In genomic region chr9:127940598-127940997, GRCh38 we compare ENCODE assay signal across 24 cellular contexts. TPM values are rescaled to one million over a fixed set of nuclear protein-coding genes. Genes with fewer than 3 reads are reported as not detected.
DNase-seq lines count a peak whose midpoint lies in the region; ATAC-seq, FAIRE-seq and TF ChIP-seq lines count a peak whose summit lies in the region.
"Had no signal": no experiment of that assay in that cellular context is flagged by ENCODE, and none has a peak within 500 bp of the region (broad histone marks: within the 10 kb centered on the region; RNA-seq: fewer than 3 reads in every experiment).

No MANE protein-coding gene starts in this region.

- FAIRE-seq in K562 (lab: Jason Lieb, UNC): peak; percentile 74
- FAIRE-seq: astrocyte, GM12891 had no signal

- in situ Hi-C loops in Panc1 (cut with HindIII; ENCODE audit: low pct_unique_long_range_greater_than_20kb, low sequenced_read_pairs): loop anchor here (25.0 kb wide), 1 partner anchor 147 kb away; no protein-coding TSS in a partner anchor
- in situ Hi-C loops in K562 (cut with MboI): no loop called here

- peak overlapping the region; percentile 93 for H3K27ac ChIP-seq in Panc1 (ENCODE audit: low read length)
- peak overlapping the region; percentile 81 for H3K27ac ChIP-seq in K562 (ENCODE audit: extremely low read depth, low read depth, low read length)
- H3K27ac ChIP-seq: psoas muscle, SJSA1 had no signal

- DNase-seq in activated naive CD4-positive, alpha-beta T cell treated with anti-CD3 and anti-CD28 coated beads for 36 hours: no peak
- DNase-seq in activated naive CD4-positive, alpha-beta T cell treated with anti-CD3 and anti-CD28 coated beads, Interleukin-2, amount 50 U/mL, for 72 hours (ENCODE audit: low spot score in 2 of 2): no peak
- DNase-seq in Panc1 (ENCODE audit: low read depth, low spot score) (no peak), K562 (ENCODE audit: extremely low read depth in 1 of 4, low spot score in 3 of 4) (peak in 3 of 4 experiments; percentile 44 to 72 (median 70)), COLO668 (lab: John Stamatoyannopoulos, UW; ENCODE audit: unreplicated experiment) (no peak), left lobe of liver (ENCODE audit: low spot score) (no peak)
- DNase-seq in stimulated activated naive B cell treated with anti-CD40 and anti-IgM and Interleukin-4, amounts not matched to agents 10 μg/mL and 1 μg/mL and 100 μg/mL, for 72 hours: no peak
- DNase-seq in effector CD8-positive, alpha-beta T cell (lab: John Stamatoyannopoulos, UW): no peak
- DNase-seq: activated CD4-positive, alpha-beta T cell treated with anti-CD3 and anti-CD28 coated beads, Interleukin-2, amount 50 U/mL, for 1 hour; activated gamma-delta T cell treated with Interleukin-2 at 50 U/mL for 16 hours; BE2C; glutamatergic neuron; H7; KBM-7; MM.1S; NCI-H1417 treated with DMSO at 0.1 percent for 48 hours; NCI-H2107; NCI-H524; psoas muscle; stimulated activated CD8-positive, alpha-beta memory T cell treated with anti-CD3 and anti-CD28 coated beads, Interleukin-4, amount 100 ng/mL, for 48 hours had no signal

- no peak for TF ChIP-seq RAD21 in K562 (CRISPR knock-in tag; conservative IDR thresholded peaks at IDR 0.05 in 1 of 2, IDR thresholded peaks at IDR 0.05 in 1 of 2)

- H3K27ac Mint-ChIP-seq in activated naive CD4-positive, alpha-beta T cell treated with anti-CD3 and anti-CD28 coated beads for 36 hours: peak overlapping the region; percentile 26
- H3K27ac Mint-ChIP-seq in activated naive CD4-positive, alpha-beta T cell treated with anti-CD3 and anti-CD28 coated beads, Interleukin-2, amount 50 U/mL, for 72 hours: peak overlapping the region in 1 of 2 donors; percentile 57
- peak overlapping the region; percentile 38 for H3K27ac Mint-ChIP-seq in stimulated activated naive B cell treated with anti-CD40 and anti-IgM and Interleukin-4, amounts not matched to agents 10 μg/mL and 1 μg/mL and 100 μg/mL, for 72 hours

- CTCF ChIA-PET in activated naive CD4-positive, alpha-beta T cell treated with anti-CD3 and anti-CD28 coated beads for 36 hours (lab: Charles Lee): interaction anchor here (1.0 to 9.4 kb wide), 5 partner anchors 10 to 99 kb away, joined by 3 to 212 read pairs (median 75); partner anchors contain the start of genes EEIG1 and PIP5KL1
- CTCF ChIA-PET in Panc1 (lab: Charles Lee) (no interaction called here), K562 (lab: Yijun Ruan, JAX; ENCODE audit: low intra/inter-chr PET ratio) (no interaction called here)

- H3K9me3 Mint-ChIP-seq in activated naive CD4-positive, alpha-beta T cell treated with anti-CD3 and anti-CD28 coated beads for 36 hours: no peaks in the 10 kb centered on the region
- H3K9me3 Mint-ChIP-seq in activated naive CD4-positive, alpha-beta T cell treated with anti-CD3 and anti-CD28 coated beads, Interleukin-2, amount 50 U/mL, for 72 hours: no peaks in the 10 kb centered on the region
- H3K9me3 Mint-ChIP-seq in stimulated activated naive B cell treated with anti-CD40 and anti-IgM and Interleukin-4, amounts not matched to agents 10 μg/mL and 1 μg/mL and 100 μg/mL, for 72 hours: no peaks in the 10 kb centered on the region
- H3K9me3 Mint-ChIP-seq: central memory CD8-positive, alpha-beta T cell had no signal

- H4K20me1 ChIP-seq in K562 (replicated peaks; ENCODE audit: control insufficient read depth, insufficient read depth, low read length): peaks cover 17% of the 10 kb centered on the region; the same call in 1 of the 2 replicates

- H3K4me1 ChIP-seq in Panc1 (ENCODE audit: control insufficient read depth, insufficient read depth, low read length): peaks cover 65% of the 10 kb centered on the region
- peaks cover 57 to 81% of the 10 kb centered on the region in 2 experiments for H3K4me1 ChIP-seq in K562 (replicated peaks in 1 of 2; ENCODE audit: control insufficient read depth in 2 of 2, insufficient read depth in 2 of 2, low read length in 2 of 2)

- H3K27me3 Mint-ChIP-seq in activated naive CD4-positive, alpha-beta T cell treated with anti-CD3 and anti-CD28 coated beads for 36 hours (ENCODE audit: low read depth): no peaks in the 10 kb centered on the region
- no peaks in the 10 kb centered on the region for H3K27me3 Mint-ChIP-seq in stimulated activated naive B cell treated with anti-CD40 and anti-IgM and Interleukin-4, amounts not matched to agents 10 μg/mL and 1 μg/mL and 100 μg/mL, for 72 hours
- H3K27me3 Mint-ChIP-seq: central memory CD8-positive, alpha-beta T cell had no signal

- H3K36me3 ChIP-seq in Panc1 (ENCODE audit: control insufficient read depth, insufficient read depth, low read length) (peaks cover 12% of the 10 kb centered on the region), K562 (ENCODE audit: control insufficient read depth, insufficient read depth, low read length) (peaks cover 37% of the 10 kb centered on the region; the same call in 2 of the 3 replicates)

- H3K79me2 ChIP-seq in K562 (ENCODE audit: control insufficient read depth, insufficient read depth, low read length): peaks cover 25% of the 10 kb centered on the region

- ATAC-seq in activated naive CD4-positive, alpha-beta T cell treated with anti-CD3 and anti-CD28 coated beads, Interleukin-2, amount 50 U/mL, for 72 hours: no peak
- ATAC-seq in Panc1 (no peak), K562 (no peak), left lobe of liver (no peak)
- ATAC-seq in stimulated activated naive B cell treated with anti-CD40 and anti-IgM and Interleukin-4, amounts not matched to agents 10 μg/mL and 1 μg/mL and 100 μg/mL, for 72 hours (replicated peaks): no peak
- ATAC-seq: psoas muscle had no signal

- no peak overlapping the region for H3K4me3 Mint-ChIP-seq in activated naive CD4-positive, alpha-beta T cell treated with anti-CD3 and anti-CD28 coated beads for 36 hours
- no peak overlapping the region for H3K4me3 Mint-ChIP-seq in stimulated activated naive B cell treated with anti-CD40 and anti-IgM and Interleukin-4, amounts not matched to agents 10 μg/mL and 1 μg/mL and 100 μg/mL, for 72 hours
- H3K4me3 Mint-ChIP-seq: central memory CD8-positive, alpha-beta T cell had no signal

- H3K4me3 ChIP-seq in Panc1 (ENCODE audit: low read depth in 2 of 2, low read length in 2 of 2) (no peak overlapping the region), K562 (no peak overlapping the region)
- H3K4me3 ChIP-seq: psoas muscle, SJSA1 had no signal

- H3K9ac ChIP-seq in K562 (ENCODE audit: insufficient read depth in 1 of 2, low read depth in 2 of 2, low read length in 2 of 2): peak overlapping the region in 1 of 2 experiments; percentile 67; a peak in 2 of 4 replicates

- no peak for TF ChIP-seq POLR2A in K562 (conservative IDR thresholded peaks at IDR 0.05)

- H3K9me1 ChIP-seq in K562 (ENCODE audit: control insufficient read depth, insufficient read depth, low read length): peaks cover 6% of the 10 kb centered on the region

- TF ChIP-seq CTCF in Panc1 (IDR thresholded peaks at IDR 0.05): no peak
- no peak for TF ChIP-seq CTCF in K562 (IDR thresholded peaks at IDR 0.05 in 2 of 3, conservative IDR thresholded peaks at IDR 0.05 in 1 of 3; ENCODE audit: insufficient read depth in 2 of 3, low read depth in 1 of 3, low read length in 3 of 3)

- POLR2A ChIA-PET in Panc1 (lab: Charles Lee) (no interaction called here), K562 (lab: Yijun Ruan, JAX) (interaction anchor here (0.6 to 1.1 kb wide), 5 partner anchors 9 to 220 kb away, joined by 3 to 5 read pairs (median 3); no protein-coding TSS in a partner anchor)

- TF ChIP-seq EP300 in K562 (IDR thresholded peaks at IDR 0.05; ENCODE audit: low read length): no peak

- H3K4me1 Mint-ChIP-seq in activated naive CD4-positive, alpha-beta T cell treated with anti-CD3 and anti-CD28 coated beads for 36 hours (ENCODE audit: low read depth): peaks cover 47% of the 10 kb centered on the region
- peaks cover 43 to 52% of the 10 kb centered on the region in 2 donors for H3K4me1 Mint-ChIP-seq in stimulated activated naive B cell treated with anti-CD40 and anti-IgM and Interleukin-4, amounts not matched to agents 10 μg/mL and 1 μg/mL and 100 μg/mL, for 72 hours

- peak overlapping the region; percentile 86 for H2AFZ ChIP-seq in K562 (ENCODE audit: low read depth, low read length)

- WGBS in K562 (ENCODE audit: insufficient coverage, low coverage, missing lambda C conversion rate): 17% methylated on average over 3 of the region's 3 CpGs

- H3K9me3 ChIP-seq in Panc1 (ENCODE audit: control insufficient read depth, insufficient read depth, low read depth, low read length) (no peaks in the 10 kb centered on the region), K562 (replicated peaks; ENCODE audit: control insufficient read depth, insufficient read depth, low read depth, low read length) (no peaks in the 10 kb centered on the region)
- H3K9me3 ChIP-seq: BE2C, psoas muscle, SJSA1 had no signal

- intact Hi-C loops in activated naive CD4-positive, alpha-beta T cell treated with anti-CD3 and anti-CD28 coated beads for 36 hours (cut with micrococcal nuclease): loop anchor here (5.0 kb wide), 1 partner anchor 37 kb away; no protein-coding TSS in a partner anchor
- intact Hi-C loops in Panc1 (cut with micrococcal nuclease; ENCODE audit: unreplicated experiment): loop anchor here (5.0 kb wide), 2 partner anchors 37 to 97 kb away; no protein-coding TSS in a partner anchor
- intact Hi-C loops in K562 (cut with micrococcal nuclease): no loop called here

- H3K36me3 Mint-ChIP-seq in activated naive CD4-positive, alpha-beta T cell treated with anti-CD3 and anti-CD28 coated beads for 36 hours (ENCODE audit: low read depth): peaks cover 38% of the 10 kb centered on the region
- peaks cover 7 to 19% of the 10 kb centered on the region in 2 donors for H3K36me3 Mint-ChIP-seq in activated naive CD4-positive, alpha-beta T cell treated with anti-CD3 and anti-CD28 coated beads, Interleukin-2, amount 50 U/mL, for 72 hours
- H3K36me3 Mint-ChIP-seq in stimulated activated naive B cell treated with anti-CD40 and anti-IgM and Interleukin-4, amounts not matched to agents 10 μg/mL and 1 μg/mL and 100 μg/mL, for 72 hours: peaks cover 20 to 44% of the 10 kb centered on the region in 2 donors

- H3K4me2 ChIP-seq in K562 (ENCODE audit: insufficient read depth, low read length): peak overlapping the region; percentile 40; the same call in 1 of the 2 replicates

- H3K27me3 ChIP-seq in Panc1 (ENCODE audit: control insufficient read depth, insufficient read depth, low read length) (no peaks in the 10 kb centered on the region), K562 (ENCODE audit: control insufficient read depth in 2 of 2, insufficient read depth in 2 of 2, low read length in 2 of 2) (no peaks in the 10 kb centered on the region)
- H3K27me3 ChIP-seq: BE2C, SJSA1 had no signal

- BruUV-seq in Panc1 (replicated peaks; lab: Mats Ljungman, UMichigan) (no TSS peak), K562 (replicated peaks; lab: Mats Ljungman, UMichigan) (no TSS peak)

RNA-seq across cellular contexts. Expression of gene DPM2, which starts 2.9 kb away (rescaled TPM):
- total RNA-seq in activated naive CD4-positive, alpha-beta T cell treated with anti-CD3 and anti-CD28 coated beads for 36 hours: 10 to 100 TPM; 41.6 to 43.4 TPM
- 10 to 100 TPM; 26.0 to 49.8 TPM for total RNA-seq in activated naive CD4-positive, alpha-beta T cell treated with anti-CD3 and anti-CD28 coated beads, Interleukin-2, amount 50 U/mL, for 72 hours
- total RNA-seq in Panc1 (2021; ENCODE audit: unreplicated experiment) (58.7 TPM), K562 (2014; rRNA removed) (56.6 and 88.7 TPM in 2 replicates), K562 (2014; rRNA removed; fragmentation: Illumina TruSeq; extraction: Trizol) (48.1 and 53.8 TPM in 2 replicates), K562 (2015; rRNA removed; fragmentation: Illumina TruSeq; extraction: Trizol) (71.1 and 73.4 TPM in 2 replicates), K562 (2021) (95.3 and 102 TPM in 2 replicates), left lobe of liver (12.4 TPM)
- polyA plus RNA-seq in Panc1 (2012; ENCODE audit: insufficient read length): 51.1 TPM
- 99.6 and 215 TPM in 2 replicates for total RNA-seq in K562 (2011; cell fraction: chromatin; rRNA removed; ENCODE audit: low replicate concordance)
- total RNA-seq in K562 (2011; cell fraction: nucleolus; rRNA removed): 168 and 199 TPM in 2 replicates
- total RNA-seq in K562 (2011; cell fraction: nucleoplasm; rRNA removed): 195 and 215 TPM in 2 replicates
- polyA plus RNA-seq in K562 (2011; rRNA removed) (93.8 and 101 TPM in 2 replicates), K562 (2014; fragmentation: Illumina TruSeq; extraction: Trizol) (126 and 142 TPM in 2 replicates), K562 (2014; fragmentation: Nextera tagmentation; extraction: Ambion mirVana) (10 to 100 TPM; 43.5 to 69.3 TPM), K562 (2014; rRNA removed) (104 and 107 TPM in 2 replicates)
- 131 and 200 TPM in 2 replicates for polyA plus RNA-seq in K562 (2011; cell fraction: cytosol; rRNA removed)
- polyA plus RNA-seq in K562 (2011; cell fraction: nucleus; rRNA removed): 142 and 205 TPM in 2 replicates
- polyA plus RNA-seq in K562 (2012): 83.9 and 86.2 TPM in 2 replicates
- 54.4 and 75.4 TPM in 2 replicates for polyA minus RNA-seq in K562 (2011; rRNA and poly(A)+ RNA removed)
- 56.3 and 59.9 TPM in 2 replicates for polyA minus RNA-seq in K562 (2011; cell fraction: cytosol; rRNA and poly(A)+ RNA removed)
- 64.1 and 85.1 TPM in 2 replicates for polyA minus RNA-seq in K562 (2011; cell fraction: nucleus; rRNA and poly(A)+ RNA removed)

RNA-seq across cellular contexts. Expression of gene PIP5KL1, which starts 10.0 kb away (rescaled TPM):
- total RNA-seq in activated naive CD4-positive, alpha-beta T cell treated with anti-CD3 and anti-CD28 coated beads for 36 hours: 1 to 10 TPM; 1.1 to 1.8 TPM
- 1 to 10 TPM; 4.0 to 6.8 TPM for total RNA-seq in activated naive CD4-positive, alpha-beta T cell treated with anti-CD3 and anti-CD28 coated beads, Interleukin-2, amount 50 U/mL, for 72 hours
- 7.8 TPM for total RNA-seq in Panc1 (2021; ENCODE audit: unreplicated experiment)
- 10.9 TPM for polyA plus RNA-seq in Panc1 (2012; ENCODE audit: insufficient read length)
- total RNA-seq in K562 (2011; cell fraction: chromatin; rRNA removed; ENCODE audit: low replicate concordance): 4.2 and 9.4 TPM in 2 replicates
- 7.7 and 10.1 TPM in 2 replicates for total RNA-seq in K562 (2011; cell fraction: nucleolus; rRNA removed)
- 4.3 and 4.5 TPM in 2 replicates for total RNA-seq in K562 (2011; cell fraction: nucleoplasm; rRNA removed)
- total RNA-seq in K562 (2014; rRNA removed): 2.5 and 3.1 TPM in 2 replicates
- 0.80 and 1.2 TPM in 2 replicates for total RNA-seq in K562 (2014; rRNA removed; fragmentation: Illumina TruSeq; extraction: Trizol)
- total RNA-seq in K562 (2015; rRNA removed; fragmentation: Illumina TruSeq; extraction: Trizol): 0.58 and 1.3 TPM in 2 replicates
- total RNA-seq in K562 (2021): 3.0 and 3.7 TPM in 2 replicates
- polyA plus RNA-seq in K562 (2011; rRNA removed): 1.2 and 1.6 TPM in 2 replicates
- 1.8 and 2.2 TPM in 2 replicates for polyA plus RNA-seq in K562 (2011; cell fraction: cytosol; rRNA removed)
- polyA plus RNA-seq in K562 (2011; cell fraction: nucleus; rRNA removed): 12.7 and 14.3 TPM in 2 replicates
- polyA plus RNA-seq in K562 (2012): 1.7 and 5.0 TPM in 2 replicates
- polyA plus RNA-seq in K562 (2014; fragmentation: Illumina TruSeq; extraction: Trizol): 0.82 and 1.2 TPM in 2 replicates
- polyA plus RNA-seq in K562 (2014; fragmentation: Nextera tagmentation; extraction: Ambion mirVana): under 1 TPM; 0.18 to 0.41 TPM
- polyA plus RNA-seq in K562 (2014; rRNA removed): 4.3 and 4.8 TPM in 2 replicates
- 0.75 TPM in 1 of 2 replicates, not detected in the other for polyA minus RNA-seq in K562 (2011; rRNA and poly(A)+ RNA removed)
- 3.0 TPM in 1 of 2 replicates, not detected in the other for polyA minus RNA-seq in K562 (2011; cell fraction: cytosol; rRNA and poly(A)+ RNA removed)
- 2.6 TPM in 2 replicates for polyA minus RNA-seq in K562 (2011; cell fraction: nucleus; rRNA and poly(A)+ RNA removed)
- total RNA-seq in left lobe of liver: 0.40 TPM

RNA-seq across cellular contexts. Expression of gene ST6GALNAC4, which starts 23.8 kb away (rescaled TPM):
- 10 to 100 TPM; 22.3 to 24.6 TPM for total RNA-seq in activated naive CD4-positive, alpha-beta T cell treated with anti-CD3 and anti-CD28 coated beads for 36 hours
- total RNA-seq in activated naive CD4-positive, alpha-beta T cell treated with anti-CD3 and anti-CD28 coated beads, Interleukin-2, amount 50 U/mL, for 72 hours: 10 to 100 TPM; 24.5 to 43.2 TPM
- 38.0 TPM for total RNA-seq in Panc1 (2021; ENCODE audit: unreplicated experiment)
- polyA plus RNA-seq in Panc1 (2012; ENCODE audit: insufficient read length): 69.5 TPM
- total RNA-seq in K562 (2011; cell fraction: chromatin; rRNA removed; ENCODE audit: low replicate concordance): 24.9 and 89.8 TPM in 2 replicates
- total RNA-seq in K562 (2011; cell fraction: nucleolus; rRNA removed): 90.4 and 100 TPM in 2 replicates
- total RNA-seq in K562 (2011; cell fraction: nucleoplasm; rRNA removed): 52.6 and 55.0 TPM in 2 replicates
- 25.5 and 47.2 TPM in 2 replicates for total RNA-seq in K562 (2014; rRNA removed)
- total RNA-seq in K562 (2014; rRNA removed; fragmentation: Illumina TruSeq; extraction: Trizol): 2.8 and 6.6 TPM in 2 replicates
- total RNA-seq in K562 (2015; rRNA removed; fragmentation: Illumina TruSeq; extraction: Trizol): 17.2 and 19.0 TPM in 2 replicates
- total RNA-seq in K562 (2021): 43.1 and 47.1 TPM in 2 replicates
- 14.0 and 19.4 TPM in 2 replicates for polyA plus RNA-seq in K562 (2011; rRNA removed)
- 30.0 and 73.0 TPM in 2 replicates for polyA plus RNA-seq in K562 (2011; cell fraction: cytosol; rRNA removed)
- 34.4 and 63.8 TPM in 2 replicates for polyA plus RNA-seq in K562 (2011; cell fraction: nucleus; rRNA removed)
- 26.5 and 52.2 TPM in 2 replicates for polyA plus RNA-seq in K562 (2012)
- 15.4 and 34.0 TPM in 2 replicates for polyA plus RNA-seq in K562 (2014; fragmentation: Illumina TruSeq; extraction: Trizol)
- polyA plus RNA-seq in K562 (2014; fragmentation: Nextera tagmentation; extraction: Ambion mirVana): 1 to 10 TPM; 2.6 to 3.4 TPM
- polyA plus RNA-seq in K562 (2014; rRNA removed): 26.0 and 42.6 TPM in 2 replicates
- 7.5 and 10.6 TPM in 2 replicates for polyA minus RNA-seq in K562 (2011; rRNA and poly(A)+ RNA removed)
- 30.9 and 50.2 TPM in 2 replicates for polyA minus RNA-seq in K562 (2011; cell fraction: cytosol; rRNA and poly(A)+ RNA removed)
- polyA minus RNA-seq in K562 (2011; cell fraction: nucleus; rRNA and poly(A)+ RNA removed): 24.7 and 25.8 TPM in 2 replicates
- total RNA-seq in left lobe of liver: 5.9 TPM

RNA-seq across cellular contexts. Expression of gene EEIG1, which starts 40.2 kb away (rescaled TPM):
- 10 to 100 TPM; 61.0 to 70.8 TPM for total RNA-seq in activated naive CD4-positive, alpha-beta T cell treated with anti-CD3 and anti-CD28 coated beads for 36 hours
- total RNA-seq in activated naive CD4-positive, alpha-beta T cell treated with anti-CD3 and anti-CD28 coated beads, Interleukin-2, amount 50 U/mL, for 72 hours: 10 to 100 TPM; 63.1 to 96.5 TPM
- total RNA-seq in Panc1 (2021; ENCODE audit: unreplicated experiment) (361 TPM), K562 (2014; rRNA removed) (2.1 and 4.5 TPM in 2 replicates), K562 (2014; rRNA removed; fragmentation: Illumina TruSeq; extraction: Trizol) (1.6 and 2.3 TPM in 2 replicates), K562 (2015; rRNA removed; fragmentation: Illumina TruSeq; extraction: Trizol) (2.8 and 4.1 TPM in 2 replicates), K562 (2021) (11.2 and 16.7 TPM in 2 replicates), left lobe of liver (42.5 TPM)
- polyA plus RNA-seq in Panc1 (2012; ENCODE audit: insufficient read length): 215 TPM
- total RNA-seq in K562 (2011; cell fraction: chromatin; rRNA removed; ENCODE audit: low replicate concordance): 18.1 and 34.4 TPM in 2 replicates
- 13.4 and 13.5 TPM in 2 replicates for total RNA-seq in K562 (2011; cell fraction: nucleolus; rRNA removed)
- 17.2 and 24.7 TPM in 2 replicates for total RNA-seq in K562 (2011; cell fraction: nucleoplasm; rRNA removed)
- polyA plus RNA-seq in K562 (2011; rRNA removed) (4.4 and 7.7 TPM in 2 replicates), K562 (2014; fragmentation: Illumina TruSeq; extraction: Trizol) (5.6 and 9.1 TPM in 2 replicates), K562 (2014; fragmentation: Nextera tagmentation; extraction: Ambion mirVana) (under 1 TPM; 0.17 to 0.25 TPM), K562 (2014; rRNA removed) (3.6 and 6.6 TPM in 2 replicates)
- polyA plus RNA-seq in K562 (2011; cell fraction: cytosol; rRNA removed): 8.2 and 9.0 TPM in 2 replicates
- 16.1 and 16.7 TPM in 2 replicates for polyA plus RNA-seq in K562 (2011; cell fraction: nucleus; rRNA removed)
- 13.8 and 19.2 TPM in 2 replicates for polyA plus RNA-seq in K562 (2012)
- polyA minus RNA-seq in K562 (2011; rRNA and poly(A)+ RNA removed): 2.1 and 2.7 TPM in 2 replicates
- polyA minus RNA-seq in K562 (2011; cell fraction: cytosol; rRNA and poly(A)+ RNA removed): 3.5 and 5.9 TPM in 2 replicates
- 4.8 and 8.4 TPM in 2 replicates for polyA minus RNA-seq in K562 (2011; cell fraction: nucleus; rRNA and poly(A)+ RNA removed)

RNA-seq across cellular contexts. Expression of gene ST6GALNAC6, which starts 41.2 kb away (rescaled TPM):
- total RNA-seq in activated naive CD4-positive, alpha-beta T cell treated with anti-CD3 and anti-CD28 coated beads for 36 hours: 10 to 100 TPM; 28.7 to 29.1 TPM
- 10 to 100 TPM; 55.2 to 56.1 TPM for total RNA-seq in activated naive CD4-positive, alpha-beta T cell treated with anti-CD3 and anti-CD28 coated beads, Interleukin-2, amount 50 U/mL, for 72 hours
- total RNA-seq in Panc1 (2021; ENCODE audit: unreplicated experiment) (50.2 TPM), K562 (2014; rRNA removed) (13.0 and 16.0 TPM in 2 replicates), K562 (2014; rRNA removed; fragmentation: Illumina TruSeq; extraction: Trizol) (6.4 and 8.2 TPM in 2 replicates), K562 (2015; rRNA removed; fragmentation: Illumina TruSeq; extraction: Trizol) (16.8 and 17.0 TPM in 2 replicates), K562 (2021) (17.3 and 18.7 TPM in 2 replicates), left lobe of liver (35.2 TPM)
- 98.1 TPM for polyA plus RNA-seq in Panc1 (2012; ENCODE audit: insufficient read length)
- 18.9 and 41.8 TPM in 2 replicates for total RNA-seq in K562 (2011; cell fraction: chromatin; rRNA removed; ENCODE audit: low replicate concordance)
- total RNA-seq in K562 (2011; cell fraction: nucleolus; rRNA removed): 25.3 and 31.9 TPM in 2 replicates
- 19.5 and 22.4 TPM in 2 replicates for total RNA-seq in K562 (2011; cell fraction: nucleoplasm; rRNA removed)
- polyA plus RNA-seq in K562 (2011; rRNA removed) (23.0 and 23.7 TPM in 2 replicates), K562 (2014; fragmentation: Illumina TruSeq; extraction: Trizol) (14.5 and 15.6 TPM in 2 replicates), K562 (2014; fragmentation: Nextera tagmentation; extraction: Ambion mirVana) (under 1 TPM; 0.13 to 0.20 TPM), K562 (2014; rRNA removed) (16.4 and 19.0 TPM in 2 replicates)
- polyA plus RNA-seq in K562 (2011; cell fraction: cytosol; rRNA removed): 30.5 and 46.9 TPM in 2 replicates
- polyA plus RNA-seq in K562 (2011; cell fraction: nucleus; rRNA removed): 51.3 and 78.0 TPM in 2 replicates
- 13.2 and 13.7 TPM in 2 replicates for polyA plus RNA-seq in K562 (2012)
- 5.5 and 6.3 TPM in 2 replicates for polyA minus RNA-seq in K562 (2011; rRNA and poly(A)+ RNA removed)
- polyA minus RNA-seq in K562 (2011; cell fraction: cytosol; rRNA and poly(A)+ RNA removed): 3.5 and 5.2 TPM in 2 replicates
- polyA minus RNA-seq in K562 (2011; cell fraction: nucleus; rRNA and poly(A)+ RNA removed): 10.4 and 11.2 TPM in 2 replicates

Comparison
In these comparisons a context has a peak if more than half of its experiments do, and no peak if none do; other contexts are left out.
1. DNase-seq: peak in K562 (3 of 4); none in activated naive CD4-positive, alpha-beta T cell treated with anti-CD3 and anti-CD28 coated beads for 36 hours (single experiment), activated naive CD4-positive, alpha-beta T cell treated with anti-CD3 and anti-CD28 coated beads, Interleukin-2, amount 50 U/mL, for 72 hours (0 of 2), Panc1 (single experiment), stimulated activated naive B cell treated with anti-CD40 and anti-IgM and Interleukin-4, amounts not matched to agents 10 μg/mL and 1 μg/mL and 100 μg/mL, for 72 hours (single experiment), effector CD8-positive, alpha-beta T cell (single experiment), COLO668 (single experiment) and left lobe of liver (single experiment).